ENCODE assay signal across 8 cellular contexts in genomic region chr5:43068037-43068436, GRCh38. TPM values are rescaled to one million over a fixed set of nuclear protein-coding genes. Genes with fewer than 3 reads are reported as not detected.
A peak's percentile ranks its signal among the peaks of the same experiment; 100 is the strongest.
DNase-seq lines count a peak whose midpoint lies in the region; ATAC-seq and TF ChIP-seq lines count a peak whose summit lies in the region.

No MANE protein-coding gene starts in this region.

- peak overlapping the region; percentile 94 to 99 (median 96) for H3K4me3 Mint-ChIP-seq in brain

- peaks cover 45% of the 10 kb centered on the region for H3K36me3 Mint-ChIP-seq in brain

- WGBS in heart left ventricle, 4 donors = 58 to 72% (median 62%) methylated on average over 2 of the region's 2 CpGs
- 100% methylated on average over 1 of the region's 2 CpGs for WGBS in mesodermal cell (ENCODE audit: insufficient coverage in 2 of 2), 2 experiments
- WGBS in urinary bladder = 64% methylated on average over 2 of the region's 2 CpGs

- ATAC-seq in heart left ventricle (no peak), Right ventricle myocardium superior (ENCODE audit: poor library complexity) (no peak), GM21367 (IDR thresholded peaks at IDR 0.05; ENCODE audit: unreplicated experiment) (no peak)

- no peaks in the 10 kb centered on the region for H3K9me3 Mint-ChIP-seq in brain

- H3K36me3 ChIP-seq in heart left ventricle (peaks cover 0 to 37% (median 26%) of the 10 kb centered on the region in 9 donors), mesodermal cell (ENCODE audit: control insufficient read depth, insufficient read depth, low read length) (peaks cover 39% of the 10 kb centered on the region), urinary bladder (ENCODE audit: insufficient read depth) (no peaks in the 10 kb centered on the region)

- H3K27ac ChIP-seq in heart left ventricle (peak overlapping the region in 10 of 12 donors; percentile 90 to 100 (median 98)), mesodermal cell (ENCODE audit: low read depth, low read length, severe bottlenecking) (no peak overlapping the region), urinary bladder (ENCODE audit: low read depth) (no peak overlapping the region)

- H3K27me3 ChIP-seq in heart left ventricle = no peaks in the 10 kb centered on the region

- intact Hi-C loops in heart left ventricle (cut with DNase I) (loop anchor here in 6 of 10 donors (5.0 to 10.0 kb wide), 7 partner anchors 34 to 253 kb away; partner anchors contain the start of genes ZNF131 (in 2 of the 6), HMGCS1 (in 1 of the 6) and SELENOP (in 1 of the 6)), Right ventricle myocardium superior (cut with DNase I) (no loop called here)

- H3K4me1 ChIP-seq in heart left ventricle (peaks cover 5 to 45% (median 23%) of the 10 kb centered on the region in 12 donors), mesodermal cell (ENCODE audit: control insufficient read depth, insufficient read depth, low read length, poor library complexity, severe bottlenecking) (peaks cover 4% of the 10 kb centered on the region), urinary bladder (ENCODE audit: insufficient read depth) (peaks cover 7% of the 10 kb centered on the region)

- peak overlapping the region; percentile 42 to 95 (median 82) for H3K4me3 ChIP-seq in heart left ventricle
- peak overlapping the region; percentile 78 for H3K4me3 ChIP-seq in mesodermal cell (ENCODE audit: extremely low read depth, insufficient read depth, low read length, poor library complexity, severe bottlenecking)
- H3K4me3 ChIP-seq in urinary bladder (ENCODE audit: low read depth, low read length) = peak overlapping the region; percentile 70

- TF ChIP-seq CTCF in heart left ventricle (IDR thresholded peaks at IDR 0.05) (no peak), brain (conservative IDR thresholded peaks at IDR 0.05) (no peak)

- H3K27ac Mint-ChIP-seq in brain = peak overlapping the region; percentile 96 to 100 (median 99)

- peaks cover 11% of the 10 kb centered on the region for H3K27me3 Mint-ChIP-seq in brain

- H3K4me1 Mint-ChIP-seq in brain = peaks cover 56% of the 10 kb centered on the region

- DNase-seq in heart left ventricle = no peak
- no peak for DNase-seq in Right ventricle myocardium superior
- no peak for DNase-seq in DMS79 (lab: John Stamatoyannopoulos, UW)
- DNase-seq in DMS53 treated with DMSO at 0.1 percent for 48 hours (lab: John Stamatoyannopoulos, UW; ENCODE audit: unreplicated experiment) = no peak

- TF ChIP-seq POLR2A in heart left ventricle (IDR thresholded peaks at IDR 0.05) = no peak

- H3K9me3 ChIP-seq in heart left ventricle = no peaks in the 10 kb centered on the region
- H3K9me3 ChIP-seq in mesodermal cell (ENCODE audit: control insufficient read depth, low read length) = no peaks in the 10 kb centered on the region

RNA-seq across cellular contexts. Expression of gene ANXA2R, which starts 27.9 kb away (rescaled TPM):
- total RNA-seq in heart left ventricle (1 to 10 TPM in 7 of 9 donors, under 1 TPM in 2; 0.49 to 2.4 (median 1.4) TPM), Right ventricle myocardium superior (0.94 TPM), urinary bladder (3.5 TPM)
- polyA plus RNA-seq in heart left ventricle (1 to 10 TPM; 1.1 to 2.0 TPM), brain (ENCODE audit: insufficient read depth, low read depth, low replicate concordance) (10.2 TPM), urinary bladder (2.9 TPM)
- polyA plus RNA-seq in mesodermal cell (2013, experiment 1 of 2) = 1.9 TPM
- 1.2 TPM for polyA plus RNA-seq in mesodermal cell (2013, experiment 2 of 2)

RNA-seq across cellular contexts. Expression of gene ZNF131, which starts 52.7 kb away (rescaled TPM):
- total RNA-seq in heart left ventricle (10 to 100 TPM; 10.9 to 21.6 (median 13.3) TPM), Right ventricle myocardium superior (11.3 TPM), urinary bladder (69.7 TPM)
- polyA plus RNA-seq in heart left ventricle (10 to 100 TPM; 14.1 to 18.5 TPM), brain (ENCODE audit: insufficient read depth, low read depth, low replicate concordance) (19.7 TPM), urinary bladder (22.9 TPM)
- polyA plus RNA-seq in mesodermal cell (2013, experiment 1 of 2) = 29.3 TPM
- 31.7 TPM for polyA plus RNA-seq in mesodermal cell (2013, experiment 2 of 2)

Comparison
In these comparisons a context has a peak if more than half of its experiments do, and no peak if none do; other contexts are left out.
1. H3K27ac ChIP-seq: peak in heart left ventricle (10 of 12); none in mesodermal cell (single experiment) and urinary bladder (single experiment).
2. Peak in every context shown above with its lines, with median percentiles within 50 percentile points of each other: H3K4me3 ChIP-seq.